In the genomic region with DNA sequence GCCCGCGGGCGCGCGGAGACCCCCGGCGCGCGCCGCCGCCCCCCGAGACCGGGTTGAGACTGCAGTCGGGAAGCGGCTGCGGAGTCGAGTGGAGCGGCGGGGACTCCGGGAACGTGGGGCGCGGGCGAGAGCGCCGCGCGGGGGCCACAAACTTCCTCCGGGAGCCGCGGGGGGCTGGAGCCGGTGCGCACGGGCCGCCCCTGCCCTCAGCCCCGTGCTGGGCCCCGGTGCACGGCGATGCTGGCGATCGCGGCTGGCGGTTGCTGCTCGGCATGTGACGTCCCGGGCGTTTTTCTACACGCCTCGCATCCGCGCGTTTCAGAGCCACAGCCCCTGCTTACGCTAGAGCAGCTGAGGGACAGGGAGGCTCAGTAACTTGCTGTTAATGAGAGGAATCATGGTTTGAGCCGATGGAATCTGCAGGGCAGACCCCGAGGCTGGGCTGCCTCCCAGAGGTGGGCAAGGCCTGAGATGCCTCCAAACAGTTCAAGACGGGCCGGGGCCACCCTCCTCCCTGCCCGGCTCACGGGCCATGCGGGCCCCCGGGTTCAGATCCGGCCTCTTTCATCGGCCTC, we compare ENCODE assay signal across 8 cellular contexts. TPM values are rescaled to one million over a fixed set of nuclear protein-coding genes. Genes with fewer than 3 reads are reported as not detected.
DNase-seq lines count a peak whose midpoint lies in the region; ATAC-seq and TF ChIP-seq lines count a peak whose summit lies in the region.

No MANE protein-coding gene starts in this region.

- peak; percentile 9 for DNase-seq in RWPE1 (ENCODE audit: low spot score)
- DNase-seq in ascending aorta (ENCODE audit: low spot score in 2 of 2): peak in 1 of 2 donors; percentile 72
- peak; percentile 37 for DNase-seq in stimulated activated CD4-positive, alpha-beta T cell treated with anti-CD3 and anti-CD28 coated beads, Interleukin-12 subunit alpha, Interleukin-12 subunit beta, amount 100 ng/mL, for 4 hours
- DNase-seq in GOT3 (lab: John Stamatoyannopoulos, UW): no peak
- DNase-seq in NCI-H187 treated with DMSO at 0.1 percent for 48 hours (lab: John Stamatoyannopoulos, UW): no peak

- H3K4me1 ChIP-seq in ascending aorta (peaks cover 8 to 10% of the 10 kb centered on the region in 2 donors), iPS-20b (ENCODE audit: insufficient read depth, low read length) (peaks cover 23% of the 10 kb centered on the region)

- H3K9me3 ChIP-seq in ascending aorta: no peaks in the 10 kb centered on the region
- H3K9me3 ChIP-seq in iPS-20b (ENCODE audit: insufficient read depth, low read depth, low read length): no peaks in the 10 kb centered on the region

- no peaks in the 10 kb centered on the region for H3K27me3 ChIP-seq in ascending aorta
- no peaks in the 10 kb centered on the region for H3K27me3 ChIP-seq in iPS-20b (ENCODE audit: insufficient read depth, low read length)

- H3K9ac ChIP-seq in iPS-20b (ENCODE audit: low read depth, low read length): peak overlapping the region; percentile 75; the same call in 1 of the 2 replicates

- CTCF ChIA-PET in RWPE1 (lab: Yijun Ruan, JAX): interaction anchor here (1.0 kb wide), 1 partner anchor 9 kb away, joined by 3 read pairs; no protein-coding TSS in a partner anchor

- H3K4me3 ChIP-seq in ascending aorta (peak overlapping the region; percentile 77 to 91), iPS-20b (ENCODE audit: low read length) (peak overlapping the region; percentile 77)

- H3K36me3 ChIP-seq in ascending aorta: no peaks in the 10 kb centered on the region
- peaks cover 6% of the 10 kb centered on the region; the same call in 1 of the 2 replicates for H3K36me3 ChIP-seq in iPS-20b (ENCODE audit: insufficient read depth, low read depth, low read length)

- POLR2A ChIA-PET in RWPE1 (lab: Yijun Ruan, JAX; ENCODE audit: low non-redundant PET): no interaction called here

- peak; percentile 22 for ATAC-seq in GM18502 (IDR thresholded peaks at IDR 0.05; ENCODE audit: poor library complexity, unreplicated experiment)
- peak; percentile 15 for ATAC-seq in HG02870 (IDR thresholded peaks at IDR 0.05; ENCODE audit: unreplicated experiment)

- TF ChIP-seq CTCF in RWPE1 (conservative IDR thresholded peaks at IDR 0.05; ENCODE audit: low read depth) (no peak), ascending aorta (IDR thresholded peaks at IDR 0.05) (no peak)

- intact Hi-C loops in ascending aorta (cut with DNase I): loop anchor here (5.0 kb wide), 2 partner anchors 323 to 462 kb away; a partner anchor contains a TSS

- H3K27ac ChIP-seq in RWPE1: peak overlapping the region; percentile 83
- peak overlapping the region in 1 of 2 donors; percentile 59 for H3K27ac ChIP-seq in ascending aorta
- no peak overlapping the region for H3K27ac ChIP-seq in iPS-20b (ENCODE audit: low read length)

RNA-seq across cellular contexts. Expression of a gene that starts 0.5 kb away (rescaled TPM):
- total RNA-seq in ascending aorta: 12.8 TPM

RNA-seq across cellular contexts. Expression of a gene that starts 50.0 kb away (rescaled TPM):
- total RNA-seq in ascending aorta: 0.11 TPM

Comparison
In these comparisons a context has a peak if more than half of its experiments do, and no peak if none do; other contexts are left out.
1. DNase-seq: peak in RWPE1 (single experiment) and stimulated activated CD4-positive, alpha-beta T cell treated with anti-CD3 and anti-CD28 coated beads, Interleukin-12 subunit alpha, Interleukin-12 subunit beta, amount 100 ng/mL, for 4 hours (single experiment); none in GOT3 (single experiment) and NCI-H187 treated with DMSO at 0.1 percent for 48 hours (single experiment).